Comparison of ENCODE assay signal across 17 cellular contexts in the genomic region with DNA sequence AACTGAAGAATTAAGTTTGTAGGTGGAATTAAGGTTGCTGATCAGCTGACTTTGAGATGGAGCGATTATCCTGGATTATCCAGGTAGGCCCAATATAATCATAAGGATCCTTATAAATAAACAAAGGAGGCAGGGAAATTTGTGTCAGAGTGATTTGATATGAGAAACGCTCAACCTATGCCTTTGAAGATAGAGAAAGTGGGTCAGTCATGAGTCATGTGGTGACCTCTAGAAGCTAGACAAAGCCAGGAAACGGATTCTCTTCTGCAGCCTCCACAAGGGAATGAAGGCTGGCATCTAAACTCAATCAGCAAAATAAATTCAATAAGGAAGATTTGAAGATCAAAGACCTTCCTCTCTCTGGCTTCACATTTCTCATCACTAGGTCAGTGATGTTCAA. TPM values are rescaled to one million over a fixed set of nuclear protein-coding genes. Genes with fewer than 3 reads are reported as not detected.
DNase-seq lines count a peak whose midpoint lies in the region; ATAC-seq and TF ChIP-seq lines count a peak whose summit lies in the region.
"Had no signal": no experiment of that assay in that cellular context is flagged by ENCODE, and none has a peak within 500 bp of the region (broad histone marks: within the 10 kb centered on the region; RNA-seq: fewer than 3 reads in every experiment).

No MANE protein-coding gene starts in this region.

- no peak for ATAC-seq in GM18519 (IDR thresholded peaks at IDR 0.05; ENCODE audit: low FRiP score, unreplicated experiment)
- ATAC-seq: naive thymus-derived CD8-positive, alpha-beta T cell had no signal

- no peak for TF ChIP-seq CTCF in HFFc6 (IDR thresholded peaks at IDR 0.05)

- peaks cover 15% of the 10 kb centered on the region for H3K4me1 ChIP-seq in adipocyte (ENCODE audit: control insufficient read depth, insufficient read depth, low read length)
- H3K4me1 ChIP-seq: esophagus muscularis mucosa, left ventricle myocardium inferior had no signal

- peak overlapping the region; percentile 71 for H3K4me3 Mint-ChIP-seq in HFFc6
- H3K4me3 Mint-ChIP-seq in activated CD4-positive, alpha-beta T cell treated with anti-CD3 and anti-CD28 coated beads, Interleukin-2, amount 10 ng/mL, durations not matched to agents 24 days and 14 days = no peak overlapping the region
- H3K4me3 Mint-ChIP-seq: activated CD4-positive, alpha-beta memory T cell treated with anti-CD3 and anti-CD28 coated beads, Interleukin-2, amount 10 ng/mL, durations not matched to agents 7 days and 5 days; activated T-helper 1 cell treated with anti-CD3 and anti-CD28 coated beads, Interleukin-12 subunit alpha, Interleukin-12 subunit beta, Interleukin-2, Interleukin-4 antibody, amounts not matched to agents 30 ng/mL and 10 ng/mL and 1 ng/mL, durations not matched to agents 14 hours and 24 hours and 36 hours; CD8-positive, alpha-beta memory T cell; dendritic cell treated with granulocyte-macrophage colony-stimulating factor and Interleukin-4, amounts not matched to agents 40 ng/mL and 50 ng/mL, for 4 days; naive thymus-derived CD8-positive, alpha-beta T cell had no signal

- peaks cover 21% of the 10 kb centered on the region for H3K4me1 Mint-ChIP-seq in HFFc6 (ENCODE audit: low read depth)
- H3K4me1 Mint-ChIP-seq in activated CD4-positive, alpha-beta T cell treated with anti-CD3 and anti-CD28 coated beads, Interleukin-2, amount 10 ng/mL, durations not matched to agents 24 days and 14 days = no peaks in the 10 kb centered on the region
- H3K4me1 Mint-ChIP-seq: CD8-positive, alpha-beta memory T cell; naive thymus-derived CD8-positive, alpha-beta T cell had no signal

- H3K27me3 Mint-ChIP-seq in HFFc6 (ENCODE audit: insufficient read depth) = no peaks in the 10 kb centered on the region
- no peaks in the 10 kb centered on the region for H3K27me3 Mint-ChIP-seq in activated CD4-positive, alpha-beta T cell treated with anti-CD3 and anti-CD28 coated beads, Interleukin-2, amount 10 ng/mL, durations not matched to agents 24 days and 14 days
- H3K27me3 Mint-ChIP-seq: activated CD4-positive, alpha-beta memory T cell treated with anti-CD3 and anti-CD28 coated beads, Interleukin-2, amount 10 ng/mL, durations not matched to agents 7 days and 5 days; CD8-positive, alpha-beta memory T cell; naive thymus-derived CD8-positive, alpha-beta T cell had no signal

- no peaks in the 10 kb centered on the region for H3K36me3 ChIP-seq in adipocyte (ENCODE audit: control insufficient read depth, insufficient read depth, low read length, severe bottlenecking)
- H3K36me3 ChIP-seq: esophagus muscularis mucosa, left ventricle myocardium inferior had no signal

- no peaks in the 10 kb centered on the region for H3K9me3 Mint-ChIP-seq in HFFc6
- no peaks in the 10 kb centered on the region for H3K9me3 Mint-ChIP-seq in activated CD4-positive, alpha-beta T cell treated with anti-CD3 and anti-CD28 coated beads, Interleukin-2, amount 10 ng/mL, durations not matched to agents 24 days and 14 days
- H3K9me3 Mint-ChIP-seq: activated CD4-positive, alpha-beta memory T cell treated with anti-CD3 and anti-CD28 coated beads, Interleukin-2, amount 10 ng/mL, durations not matched to agents 7 days and 5 days; activated T-helper 1 cell treated with anti-CD3 and anti-CD28 coated beads, Interleukin-12 subunit alpha, Interleukin-12 subunit beta, Interleukin-2, Interleukin-4 antibody, amounts not matched to agents 30 ng/mL and 10 ng/mL and 1 ng/mL, durations not matched to agents 14 hours and 24 hours and 36 hours; CD8-positive, alpha-beta memory T cell; dendritic cell treated with granulocyte-macrophage colony-stimulating factor and Interleukin-4, amounts not matched to agents 40 ng/mL and 50 ng/mL, for 4 days; naive thymus-derived CD8-positive, alpha-beta T cell had no signal

- peak; percentile 58 for DNase-seq in A172 (ENCODE audit: low spot score)
- DNase-seq in HFFc6 = peak; percentile 4
- no peak for DNase-seq in adipocyte (ENCODE audit: low read depth)
- peak; percentile 29 for DNase-seq in glomerular endothelial cell (ENCODE audit: extremely low read depth, low read depth, low spot score)
- no peak for DNase-seq in activated CD4-positive, alpha-beta T cell treated with anti-CD3 and anti-CD28 coated beads, Interleukin-2, amount 10 ng/mL, durations not matched to agents 24 days and 14 days
- DNase-seq in DMS114 treated with DMSO at 0.1 percent for 48 hours (lab: John Stamatoyannopoulos, UW; ENCODE audit: unreplicated experiment) = no peak
- DNase-seq in NCI-H446 (lab: John Stamatoyannopoulos, UW) = no peak
- DNase-seq: activated CD4-positive, alpha-beta memory T cell treated with anti-CD3 and anti-CD28 coated beads, Interleukin-2, amount 10 ng/mL, durations not matched to agents 7 days and 5 days; CD8-positive, alpha-beta memory T cell; left ventricle myocardium inferior; naive thymus-derived CD8-positive, alpha-beta T cell; NCI-H1105 treated with DMSO at 0.1 percent for 48 hours had no signal

- no peak overlapping the region for H3K4me3 ChIP-seq in adipocyte (ENCODE audit: low read length)
- H3K4me3 ChIP-seq: esophagus muscularis mucosa, left ventricle myocardium inferior had no signal

- intact Hi-C loops in activated CD4-positive, alpha-beta T cell treated with anti-CD3 and anti-CD28 coated beads, Interleukin-2, amount 10 ng/mL, durations not matched to agents 24 days and 14 days (cut with micrococcal nuclease) = no loop called here

- H3K9me3 ChIP-seq in adipocyte (ENCODE audit: control insufficient read depth, low read length) = no peaks in the 10 kb centered on the region
- H3K9me3 ChIP-seq: esophagus muscularis mucosa, left ventricle myocardium inferior had no signal

- no peaks in the 10 kb centered on the region for H3K36me3 Mint-ChIP-seq in HFFc6 (ENCODE audit: low read depth)
- no peaks in the 10 kb centered on the region for H3K36me3 Mint-ChIP-seq in activated CD4-positive, alpha-beta T cell treated with anti-CD3 and anti-CD28 coated beads, Interleukin-2, amount 10 ng/mL, durations not matched to agents 24 days and 14 days (ENCODE audit: low read depth)
- H3K36me3 Mint-ChIP-seq: CD8-positive, alpha-beta memory T cell; naive thymus-derived CD8-positive, alpha-beta T cell had no signal

- peaks cover 2% of the 10 kb centered on the region for H3K27me3 ChIP-seq in adipocyte (replicated peaks; ENCODE audit: control insufficient read depth, insufficient read depth, low read length)
- H3K27me3 ChIP-seq: esophagus muscularis mucosa had no signal

- H3K9ac ChIP-seq in adipocyte (ENCODE audit: low read length) = peak overlapping the region; percentile 36

- peak overlapping the region; percentile 78 for H3K27ac Mint-ChIP-seq in HFFc6
- no peak overlapping the region for H3K27ac Mint-ChIP-seq in activated CD4-positive, alpha-beta T cell treated with anti-CD3 and anti-CD28 coated beads, Interleukin-2, amount 10 ng/mL, durations not matched to agents 24 days and 14 days
- H3K27ac Mint-ChIP-seq: activated CD4-positive, alpha-beta memory T cell treated with anti-CD3 and anti-CD28 coated beads, Interleukin-2, amount 10 ng/mL, durations not matched to agents 7 days and 5 days; activated T-helper 1 cell treated with anti-CD3 and anti-CD28 coated beads, Interleukin-12 subunit alpha, Interleukin-12 subunit beta, Interleukin-2, Interleukin-4 antibody, amounts not matched to agents 30 ng/mL and 10 ng/mL and 1 ng/mL, durations not matched to agents 14 hours and 24 hours and 36 hours; CD8-positive, alpha-beta memory T cell; dendritic cell treated with granulocyte-macrophage colony-stimulating factor and Interleukin-4, amounts not matched to agents 40 ng/mL and 50 ng/mL, for 4 days had no signal

RNA-seq across cellular contexts. Expression of a gene that starts 34.2 kb away (rescaled TPM):
- 34.5 and 39.5 TPM in 2 replicates for total RNA-seq in A172 (2014; rRNA removed; shearing (Covaris generic))
- 10 to 100 TPM; 26.4 to 34.9 (median 31.5) TPM for total RNA-seq in HFFc6 (2021; fragmentation: NEBNext Ultra II Directional; extraction: Animal tissue kit (Norgen Biotek cat#: 25700))
- 13.8 and 18.7 TPM in 2 replicates for total RNA-seq in glomerular endothelial cell
- total RNA-seq in activated CD4-positive, alpha-beta T cell treated with anti-CD3 and anti-CD28 coated beads, Interleukin-2, amount 10 ng/mL, durations not matched to agents 24 days and 14 days = 11.5 and 15.6 TPM in 2 replicates

RNA-seq across cellular contexts. Expression of a gene that starts 41.5 kb away (rescaled TPM):
- total RNA-seq in A172 (2014; rRNA removed; shearing (Covaris generic)) = 0.40 and 0.60 TPM in 2 replicates
- 1 to 10 TPM; 4.4 to 6.4 (median 5.9) TPM for total RNA-seq in HFFc6 (2021; fragmentation: NEBNext Ultra II Directional; extraction: Animal tissue kit (Norgen Biotek cat#: 25700))
- total RNA-seq in glomerular endothelial cell = 0.29 and 0.76 TPM in 2 replicates
- 0.65 and 0.88 TPM in 2 replicates for total RNA-seq in activated CD4-positive, alpha-beta T cell treated with anti-CD3 and anti-CD28 coated beads, Interleukin-2, amount 10 ng/mL, durations not matched to agents 24 days and 14 days
- total RNA-seq: A673; naive thymus-derived CD8-positive, alpha-beta T cell had no signal

Comparison
In these comparisons a context has a peak if more than half of its experiments do, and no peak if none do; other contexts are left out.
1. DNase-seq: peak in A172 (single experiment), HFFc6 (single experiment) and glomerular endothelial cell (single experiment); none in adipocyte (single experiment), activated CD4-positive, alpha-beta T cell treated with anti-CD3 and anti-CD28 coated beads, Interleukin-2, amount 10 ng/mL, durations not matched to agents 24 days and 14 days (single experiment), DMS114 treated with DMSO at 0.1 percent for 48 hours (single experiment) and NCI-H446 (0 of 2).